Comparison of ENCODE assay signal across 20 cellular contexts in the genomic region with DNA sequence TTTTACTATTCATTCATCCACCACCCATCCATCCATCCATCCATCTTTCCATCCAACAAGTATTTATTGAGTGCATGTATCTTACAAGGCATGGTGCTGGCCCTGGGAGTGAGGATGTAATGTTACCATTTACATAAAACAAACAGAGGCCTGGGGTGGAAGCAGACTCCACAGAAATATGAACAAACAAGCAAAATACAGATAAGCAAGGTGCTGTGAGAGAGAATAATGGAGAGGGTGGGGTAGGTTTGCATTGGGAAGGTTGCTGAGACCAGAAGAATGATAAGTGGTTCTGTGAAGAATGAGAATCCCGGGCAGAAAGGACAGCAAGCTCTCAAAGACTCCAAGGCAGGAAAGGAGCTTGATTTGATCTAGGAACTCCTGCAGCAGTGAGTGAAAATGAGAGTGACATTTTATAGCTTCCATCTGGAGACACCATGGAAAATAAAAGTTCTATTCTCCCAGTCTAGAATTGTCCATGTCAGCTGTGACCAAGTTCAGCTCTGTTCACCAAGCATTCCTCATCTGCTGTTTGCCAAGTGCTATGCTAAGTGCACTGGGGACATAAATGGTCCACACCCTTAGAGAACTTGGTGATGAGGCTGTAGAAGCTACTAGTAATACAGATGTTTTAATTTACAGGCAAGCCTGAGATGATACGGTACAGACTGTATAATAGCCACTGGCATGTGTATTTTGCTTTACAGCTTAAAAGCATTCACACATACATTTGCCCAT.
"Had no signal": no experiment of that assay in that cellular context is flagged by ENCODE, and none has a peak within 500 bp of the region (broad histone marks: within the 10 kb centered on the region; RNA-seq: fewer than 3 reads in every experiment).

No MANE protein-coding gene starts in this region.

- H3K4me3 ChIP-seq: pancreas, psoas muscle, thyroid gland had no signal

- H3K9me3 ChIP-seq: neutrophil, pancreas, psoas muscle, thyroid gland had no signal

- H3K4me3 Mint-ChIP-seq: activated CD8-positive, alpha-beta T cell treated with anti-CD3 and anti-CD28 coated beads, Interleukin-2, amount 10 ng/mL, durations not matched to agents 7 days and 5 days; memory B cell; nephron; stimulated activated naive CD8-positive, alpha-beta T cell treated with anti-CD3 and anti-CD28 coated beads, Interleukin-15, Interleukin-2, amounts not matched to agents 100 ng/mL and 50 ng/mL, for 24 hours had no signal

- H3K9me3 Mint-ChIP-seq: activated naive CD4-positive, alpha-beta T cell treated with anti-CD3 and anti-CD28 coated beads, Interleukin-2, amount 50 U/mL, for 72 hours; nephron; stimulated activated naive CD8-positive, alpha-beta T cell treated with anti-CD3 and anti-CD28 coated beads, Interleukin-15, Interleukin-2, amounts not matched to agents 100 ng/mL and 50 ng/mL, for 24 hours had no signal

- H3K27me3 ChIP-seq: neutrophil, pancreas, thyroid gland had no signal

- H3K27me3 Mint-ChIP-seq: memory B cell; stimulated activated naive CD8-positive, alpha-beta T cell treated with anti-CD3 and anti-CD28 coated beads, Interleukin-15, Interleukin-2, amounts not matched to agents 100 ng/mL and 50 ng/mL, for 24 hours had no signal

- H3K4me1 ChIP-seq: pancreas, psoas muscle had no signal

- H3K27ac ChIP-seq: neutrophil, pancreas, psoas muscle, thyroid gland had no signal

- H3K27ac Mint-ChIP-seq: activated CD8-positive, alpha-beta T cell treated with anti-CD3 and anti-CD28 coated beads, Interleukin-2, amount 10 ng/mL, durations not matched to agents 7 days and 5 days; activated naive CD4-positive, alpha-beta T cell treated with anti-CD3 and anti-CD28 coated beads, Interleukin-2, amount 50 U/mL, for 72 hours; memory B cell; nephron; stimulated activated naive CD8-positive, alpha-beta T cell treated with anti-CD3 and anti-CD28 coated beads, Interleukin-15, Interleukin-2, amounts not matched to agents 100 ng/mL and 50 ng/mL, for 24 hours had no signal

- ATAC-seq: activated CD8-positive, alpha-beta T cell treated with anti-CD3 and anti-CD28 coated beads, Interleukin-2, amount 10 ng/mL, durations not matched to agents 7 days and 5 days; activated naive CD4-positive, alpha-beta T cell treated with anti-CD3 and anti-CD28 coated beads, Interleukin-2, amount 50 U/mL, for 72 hours; pancreas; psoas muscle; right cardiac atrium had no signal

- H3K36me3 ChIP-seq: neutrophil, pancreas, thyroid gland had no signal

- DNase-seq: activated CD4-positive, alpha-beta T cell treated with anti-CD3 and anti-CD28 coated beads, Interleukin-2, amount 50 U/mL, for 1 hour; activated CD4-positive, CD25-positive, alpha-beta regulatory T cell treated with anti-CD3 and anti-CD28 coated beads, Interleukin-2, amount 50 U/mL, for 72 hours; activated CD8-positive, alpha-beta T cell treated with anti-CD3 and anti-CD28 coated beads, Interleukin-2, amount 10 ng/mL, durations not matched to agents 7 days and 5 days; aorta; central memory CD4-positive, alpha-beta T cell; dermis blood vessel endothelial cell; effector CD8-positive, alpha-beta T cell; head of caudate nucleus; hypothalamus; pancreas; psoas muscle; right cardiac atrium; stimulated activated CD4-positive, alpha-beta T cell treated with anti-CD3 and anti-CD28 coated beads, Interleukin-1b, Interleukin-23, amount 100 ng/mL, for 48 hours; substantia nigra; thyroid gland had no signal

- H3K36me3 Mint-ChIP-seq: activated naive CD4-positive, alpha-beta T cell treated with anti-CD3 and anti-CD28 coated beads, Interleukin-2, amount 50 U/mL, for 72 hours had no signal
